15 cellular contexts compared by ENCODE assay signal in the genomic region with DNA sequence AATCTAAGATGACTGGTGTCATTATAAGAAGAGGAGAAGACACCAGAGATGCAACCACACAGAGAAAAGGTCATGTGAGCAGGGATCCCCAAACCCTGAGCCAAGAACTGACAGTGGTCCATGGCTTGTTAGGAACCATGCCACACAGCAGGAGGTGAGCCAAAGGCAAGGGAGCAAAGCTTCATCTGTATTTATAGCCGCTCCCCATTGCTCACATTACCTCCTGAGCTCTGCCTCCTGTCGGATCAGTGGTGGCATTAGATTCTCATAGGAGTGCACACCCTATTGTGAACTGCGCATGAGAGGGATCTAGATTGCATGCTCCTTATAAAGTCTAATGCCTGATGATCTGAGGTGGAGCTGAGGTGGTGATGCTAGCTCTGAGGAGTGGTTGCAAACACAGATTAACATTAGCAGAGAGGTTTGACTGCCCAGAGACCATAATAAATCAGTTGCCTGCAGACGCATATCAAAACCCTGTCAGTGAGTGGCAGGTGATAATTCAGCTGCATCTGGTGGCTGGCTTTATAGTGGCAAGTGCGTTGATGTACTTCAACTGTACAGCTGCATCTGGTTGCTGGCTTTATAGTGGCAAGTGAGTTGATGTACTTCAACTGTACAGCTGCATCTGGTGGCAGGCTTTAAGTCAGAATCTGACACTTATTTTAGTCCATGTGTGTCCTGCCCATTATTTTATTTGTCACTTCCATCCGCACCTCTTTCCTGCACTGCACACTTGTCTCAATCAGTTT. TPM values are rescaled to one million over a fixed set of nuclear protein-coding genes. Genes with fewer than 3 reads are reported as not detected.
"Had no signal": no experiment of that assay in that cellular context is flagged by ENCODE, and none has a peak within 500 bp of the region (broad histone marks: within the 10 kb centered on the region; RNA-seq: fewer than 3 reads in every experiment).

No MANE protein-coding gene starts in this region.

- DNase-seq: activated naive CD4-positive, alpha-beta T cell treated with Interleukin-2 at 50 U/mL for 16 hours; activated T-cell treated with anti-CD3 and anti-CD28 coated beads for 4 hours; anterior cingulate cortex; left colon; mucosa of descending colon; naive thymus-derived CD4-positive, alpha-beta T cell; upper lobe of right lung had no signal

- ATAC-seq: activated CD4-positive, CD25-positive, alpha-beta regulatory T cell treated with anti-CD3 and anti-CD28 coated beads, Interleukin-2, amount 50 U/mL, for 24 hours; activated T-helper 17 cell treated with anti-CD3 and anti-CD28 coated beads, Interleukin-2, amount 50 U/mL, for 72 hours; left colon; mucosa of descending colon; naive thymus-derived CD4-positive, alpha-beta T cell; stimulated activated effector memory CD8-positive, alpha-beta T cell treated with anti-CD3 and anti-CD28 coated beads, Interleukin-12 subunit alpha, Interleukin-12 subunit beta, amount 100 ng/mL, for 72 hours; upper lobe of right lung had no signal

- H3K9me3 ChIP-seq: mucosa of descending colon, neutrophil, thoracic aorta, upper lobe of right lung had no signal

- H3K4me3 ChIP-seq: mucosa of descending colon, thoracic aorta, upper lobe of right lung had no signal

- H3K27ac Mint-ChIP-seq: activated T-helper 17 cell treated with anti-CD3 and anti-CD28 coated beads, Interleukin-2, amount 50 U/mL, for 72 hours; memory B cell; naive thymus-derived CD4-positive, alpha-beta T cell; stimulated activated effector memory CD8-positive, alpha-beta T cell treated with anti-CD3 and anti-CD28 coated beads, Interleukin-12 subunit alpha, Interleukin-12 subunit beta, amount 100 ng/mL, for 72 hours had no signal

- H3K27me3 ChIP-seq: neutrophil, upper lobe of right lung had no signal

- H3K36me3 ChIP-seq: neutrophil, thoracic aorta, upper lobe of right lung had no signal

- H3K4me1 Mint-ChIP-seq: activated T-helper 17 cell treated with anti-CD3 and anti-CD28 coated beads, Interleukin-2, amount 50 U/mL, for 72 hours; memory B cell; naive thymus-derived CD4-positive, alpha-beta T cell; stimulated activated effector memory CD8-positive, alpha-beta T cell treated with anti-CD3 and anti-CD28 coated beads, Interleukin-12 subunit alpha, Interleukin-12 subunit beta, amount 100 ng/mL, for 72 hours had no signal

- H3K4me3 Mint-ChIP-seq: activated T-helper 17 cell treated with anti-CD3 and anti-CD28 coated beads, Interleukin-2, amount 50 U/mL, for 72 hours; memory B cell; naive thymus-derived CD4-positive, alpha-beta T cell; stimulated activated effector memory CD8-positive, alpha-beta T cell treated with anti-CD3 and anti-CD28 coated beads, Interleukin-12 subunit alpha, Interleukin-12 subunit beta, amount 100 ng/mL, for 72 hours had no signal

- H3K36me3 Mint-ChIP-seq: memory B cell; naive thymus-derived CD4-positive, alpha-beta T cell; stimulated activated effector memory CD8-positive, alpha-beta T cell treated with anti-CD3 and anti-CD28 coated beads, Interleukin-12 subunit alpha, Interleukin-12 subunit beta, amount 100 ng/mL, for 72 hours had no signal

- H3K27ac ChIP-seq: epithelial cell of prostate, neutrophil, thoracic aorta had no signal

- H3K9me3 Mint-ChIP-seq: stimulated activated effector memory CD8-positive, alpha-beta T cell treated with anti-CD3 and anti-CD28 coated beads, Interleukin-12 subunit alpha, Interleukin-12 subunit beta, amount 100 ng/mL, for 72 hours had no signal

RNA-seq across cellular contexts. Expression of a gene that starts 19.8 kb away (rescaled TPM):
- total RNA-seq: activated CD8-positive, alpha-beta memory T cell treated with anti-CD3 and anti-CD28 coated beads for 36 hours had no signal
- polyA plus RNA-seq: naive thymus-derived CD4-positive, alpha-beta T cell had no signal
